Comparison of ENCODE assay signal across 11 cellular contexts in genomic region chr11:47188262-47188661, GRCh38. TPM values are rescaled to one million over a fixed set of nuclear protein-coding genes. Genes with fewer than 3 reads are reported as not detected.
DNase-seq lines count a peak whose midpoint lies in the region; ATAC-seq, FAIRE-seq and TF ChIP-seq lines count a peak whose summit lies in the region.
"Had no signal": no experiment of that assay in that cellular context is flagged by ENCODE, and none has a peak within 500 bp of the region (broad histone marks: within the 10 kb centered on the region; RNA-seq: fewer than 3 reads in every experiment).

No MANE protein-coding gene starts in this region.

- no peak for TF ChIP-seq EP300 in A549 (IDR thresholded peaks at IDR 0.05)

- H3K4me3 ChIP-seq in A549 (no peak overlapping the region), PC-9 (peak overlapping the region; percentile 77; the same call in 1 of the 2 replicates), pancreas (no peak overlapping the region)

- DNase-seq in A549 (ENCODE audit: low read depth in 1 of 2, low spot score in 1 of 2) (no peak), PC-9 (no peak), fibroblast of peridontal ligament (ENCODE audit: extremely low read depth) (peak; percentile 56), pancreas (no peak), KBM-7 (no peak), NCI-H748 (lab: John Stamatoyannopoulos, UW; ENCODE audit: unreplicated experiment) (no peak), NCI-H1105 (lab: John Stamatoyannopoulos, UW) (no peak), GM10248 (ENCODE audit: extremely low spot score) (no peak)
- DNase-seq: activated CD8-positive, alpha-beta memory T cell treated with anti-CD3 and anti-CD28 coated beads, Interleukin-2, amount 50 U/mL, for 4 hours; foreskin melanocyte; WERI-Rb-1 had no signal

- CTCF ChIA-PET in A549 (lab: Yijun Ruan, JAX), result interaction anchor here (1.2 to 5.2 kb wide), 12 partner anchors 8 to 167 kb away, joined by 3 to 41 read pairs (median 6); partner anchors contain the start of genes ARFGAP2, DDB2 and NR1H3
- CTCF ChIA-PET in PC-9 (lab: Charles Lee), result no interaction called here
- CTCF ChIA-PET in GM10248 (lab: Yijun Ruan, JAX), result interaction anchor here (0.7 to 3.0 kb wide), 5 partner anchors 8 to 186 kb away, joined by 3 to 19 read pairs (median 7); no protein-coding TSS in a partner anchor

- in situ Hi-C loops in KBM-7 (cut with MboI; ENCODE audit: low pct_unique_long_range_greater_than_20kb, low sequenced_read_pairs), result no loop called here

- no TSS peak for BruUV-seq in PC-9 (replicated peaks; lab: Mats Ljungman, UMichigan)

- H3K9me2 ChIP-seq in PC-9 (ENCODE audit: insufficient read depth), result no peaks in the 10 kb centered on the region

- peak overlapping the region; percentile 84 to 98; a peak in 4 of 6 replicates for H3K27ac ChIP-seq in A549
- H3K27ac ChIP-seq in PC-9, result peak overlapping the region; percentile 84
- H3K27ac ChIP-seq in pancreas, result peak overlapping the region in 3 of 4 donors; percentile 78 to 86 (median 78)
- H3K27ac ChIP-seq: WERI-Rb-1 had no signal

- no peaks in the 10 kb centered on the region for H3K27me3 ChIP-seq in PC-9 (ENCODE audit: insufficient read depth, low read depth)
- H3K27me3 ChIP-seq in pancreas, result no peaks in the 10 kb centered on the region

- TF ChIP-seq CTCF in A549 (IDR thresholded peaks at IDR 0.05) (no peak), PC-9 (conservative IDR thresholded peaks at IDR 0.05) (no peak), pancreas (IDR thresholded peaks at IDR 0.05) (no peak), GM10248 (IDR thresholded peaks at IDR 0.05; ENCODE audit: control extremely low read depth, extremely low read depth, low read depth, missing control alignments) (no peak)

- no peak for TF ChIP-seq RAD21 in A549 (conservative IDR thresholded peaks at IDR 0.05 in 1 of 2, IDR thresholded peaks at IDR 0.05 in 1 of 2)

- H3K4me2 ChIP-seq in A549 (peak overlapping the region; percentile 79), PC-9 (peak overlapping the region; percentile 98)

- no peaks in the 10 kb centered on the region for H3K9me3 ChIP-seq in A549
- H3K9me3 ChIP-seq in PC-9 (ENCODE audit: insufficient read depth, low read depth), result no peaks in the 10 kb centered on the region
- no peaks in the 10 kb centered on the region for H3K9me3 ChIP-seq in pancreas

- ATAC-seq in A549, result no peak
- ATAC-seq in pancreas, result no peak

- intact Hi-C loops in PC-9 (cut with micrococcal nuclease; ENCODE audit: unreplicated experiment) (no loop called here), pancreas (cut with DNase I) (no loop called here)

- TF ChIP-seq POLR2A in A549 (IDR thresholded peaks at IDR 0.05; ENCODE audit: low read length), result no peak

- no peak overlapping the region for H2AFZ ChIP-seq in PC-9

- POLR2A ChIA-PET in A549 (lab: Yijun Ruan, JAX) (interaction anchor here (0.6 to 4.8 kb wide), 6 partner anchors 13 to 167 kb away, joined by 3 to 60 read pairs (median 5); partner anchors contain the start of genes ACP2 and DDB2), PC-9 (lab: Charles Lee; ENCODE audit: unreplicated experiment) (interaction anchor here (0.8 to 1.0 kb wide), 2 partner anchors 26 to 32 kb away, joined by 3 read pairs; no protein-coding TSS in a partner anchor), GM10248 (lab: Yijun Ruan, JAX) (interaction anchor here (0.6 to 1.5 kb wide), 2 partner anchors 24 to 27 kb away, joined by 3 to 8 read pairs; partner anchors contain the start of gene DDB2)

- FAIRE-seq in A549 (lab: Jason Lieb, UNC), result no peak
- FAIRE-seq in pancreas (lab: Jason Lieb, UNC), result no peak

- peaks cover 28% of the 10 kb centered on the region for H3K79me2 ChIP-seq in PC-9 (ENCODE audit: low read depth)

- H4K20me1 ChIP-seq in PC-9 (ENCODE audit: insufficient read depth), result peaks cover 14% of the 10 kb centered on the region

- peaks cover 47% of the 10 kb centered on the region for H3K4me1 ChIP-seq in A549
- peaks cover 76% of the 10 kb centered on the region for H3K4me1 ChIP-seq in PC-9 (replicated peaks; ENCODE audit: insufficient read depth)
- peaks cover 0 to 14% (median 9%) of the 10 kb centered on the region in 3 donors for H3K4me1 ChIP-seq in pancreas

- 94% methylated on average over 1 of the region's 1 CpG for WGBS in A549 (ENCODE audit: missing lambda C conversion rate)
- WGBS in pancreas, 2 donors, result 84 to 100% methylated on average over 1 of the region's 1 CpG

- H3K36me3 ChIP-seq in PC-9 (ENCODE audit: low read depth) (peaks cover 3% of the 10 kb centered on the region; the same call in 1 of the 2 replicates), pancreas (no peaks in the 10 kb centered on the region)
- H3K36me3 ChIP-seq: WERI-Rb-1 had no signal

- H3F3A ChIP-seq in PC-9 (ENCODE audit: insufficient read depth, low read depth), result peaks cover 54% of the 10 kb centered on the region

TF ChIP-seq in A549, 52 proteins besides CTCF, POLR2A, EP300 and RAD21:
- TF ChIP-seq ZFP36 (IDR thresholded peaks at IDR 0.05; ENCODE audit: borderline replicate concordance, partially characterized antibody), result no peak
- TF ChIP-seq GATA3 (IDR thresholded peaks at IDR 0.05; ENCODE audit: borderline replicate concordance), result no peak
- TF ChIP-seq, protein P1, sequence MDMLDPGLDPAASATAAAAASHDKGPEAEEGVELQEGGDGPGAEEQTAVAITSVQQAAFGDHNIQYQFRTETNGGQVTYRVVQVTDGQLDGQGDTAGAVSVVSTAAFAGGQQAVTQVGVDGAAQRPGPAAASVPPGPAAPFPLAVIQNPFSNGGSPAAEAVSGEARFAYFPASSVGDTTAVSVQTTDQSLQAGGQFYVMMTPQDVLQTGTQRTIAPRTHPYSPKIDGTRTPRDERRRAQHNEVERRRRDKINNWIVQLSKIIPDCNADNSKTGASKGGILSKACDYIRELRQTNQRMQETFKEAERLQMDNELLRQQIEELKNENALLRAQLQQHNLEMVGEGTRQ (IDR thresholded peaks at IDR 0.05), result no peak
- no peak for TF ChIP-seq RFX5 (IDR thresholded peaks at IDR 0.05)
- no peak for TF ChIP-seq EHF (CRISPR knock-in tag; IDR thresholded peaks at IDR 0.05)

RNA-seq across cellular contexts. Expression of gene PACSIN3, which starts 2.0 kb away (rescaled TPM):
- polyA plus RNA-seq in A549 (2011; rRNA removed) (15.8 and 16.5 TPM in 2 replicates), A549 (2017; fragmentation: RNase III; extraction: RNeasy Plus Mini Kit Qiagen cat#74134 plus additional on column Dnase treatment) (32.9 to 35.7 TPM (median 35.3 TPM) in 3 replicates), pancreas (10 to 100 TPM; 28.1 to 31.3 TPM)
- 36.2 and 40.9 TPM in 2 replicates for polyA plus RNA-seq in A549 (2012; cell fraction: cytosol; rRNA removed)
- 35.4 and 35.9 TPM in 2 replicates for polyA plus RNA-seq in A549 (2012; cell fraction: nucleus; rRNA removed)
- 12.0 and 17.2 TPM in 2 replicates for polyA minus RNA-seq in A549 (2011; rRNA and poly(A)+ RNA removed)
- total RNA-seq in PC-9 (2021) (113 and 114 TPM in 2 replicates), pancreas (10 to 100 TPM; 16.5 to 39.9 (median 29.6) TPM)

RNA-seq across cellular contexts. Expression of gene ARFGAP2, which starts 11.6 kb away (rescaled TPM):
- polyA plus RNA-seq in A549 (2011; rRNA removed) (28.3 and 29.5 TPM in 2 replicates), A549 (2017; fragmentation: RNase III; extraction: RNeasy Plus Mini Kit Qiagen cat#74134 plus additional on column Dnase treatment) (34.0 to 38.0 TPM (median 35.2 TPM) in 3 replicates), pancreas (10 to 100 TPM; 73.1 to 78.9 TPM)
- polyA plus RNA-seq in A549 (2012; cell fraction: cytosol; rRNA removed), result 28.5 and 30.6 TPM in 2 replicates
- polyA plus RNA-seq in A549 (2012; cell fraction: nucleus; rRNA removed), result 114 and 160 TPM in 2 replicates
- polyA minus RNA-seq in A549 (2011; rRNA and poly(A)+ RNA removed), result 52.4 and 57.7 TPM in 2 replicates
- total RNA-seq in PC-9 (2021) (122 and 130 TPM in 2 replicates), pancreas (10 to 100 TPM; 40.1 to 67.5 (median 61.4) TPM)

RNA-seq across cellular contexts. Expression of gene DDB2, which starts 26.5 kb away (rescaled TPM):
- polyA plus RNA-seq in A549 (2011; rRNA removed) (96.2 and 103 TPM in 2 replicates), A549 (2017; fragmentation: RNase III; extraction: RNeasy Plus Mini Kit Qiagen cat#74134 plus additional on column Dnase treatment) (95.4 to 106 TPM (median 96.9 TPM) in 3 replicates), pancreas (10 to 100 TPM; 31.2 to 45.9 TPM)
- polyA plus RNA-seq in A549 (2012; cell fraction: cytosol; rRNA removed), result 72.0 and 73.6 TPM in 2 replicates
- polyA plus RNA-seq in A549 (2012; cell fraction: nucleus; rRNA removed), result 108 and 145 TPM in 2 replicates
- 71.0 and 73.0 TPM in 2 replicates for polyA minus RNA-seq in A549 (2011; rRNA and poly(A)+ RNA removed)
- total RNA-seq in PC-9 (2021) (72.3 and 85.2 TPM in 2 replicates), pancreas (10 to 100 TPM in 5 of 6 donors, 1 to 10 TPM in 1; 10.0 to 46.2 (median 20.0) TPM)
